In the genomic region with DNA sequence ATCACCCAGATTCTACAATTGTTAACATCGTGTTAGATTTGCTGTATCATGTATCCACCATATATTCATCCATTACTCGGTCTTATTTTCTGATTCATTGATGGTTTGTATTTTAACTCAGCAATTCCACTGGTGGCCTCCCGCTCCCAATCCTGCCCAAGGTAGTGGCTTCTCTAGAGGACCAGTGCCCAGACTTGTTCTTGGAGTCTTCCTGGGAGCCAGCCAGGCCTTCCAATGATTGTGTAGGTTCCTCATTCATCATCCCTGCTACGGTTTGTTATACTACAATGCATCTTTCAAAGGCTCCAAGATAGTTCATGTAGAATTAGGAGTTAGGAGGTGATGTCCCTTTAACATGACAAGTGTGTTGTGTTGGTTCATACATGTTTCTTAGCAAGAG, we compare ENCODE assay signal across 17 cellular contexts.
DNase-seq lines count a peak whose midpoint lies in the region; ATAC-seq and TF ChIP-seq lines count a peak whose summit lies in the region.
"Had no signal": no experiment of that assay in that cellular context is flagged by ENCODE, and none has a peak within 500 bp of the region (broad histone marks: within the 10 kb centered on the region; RNA-seq: fewer than 3 reads in every experiment).

No MANE protein-coding gene starts in this region.

- no peak overlapping the region; the same call in 1 of the 2 replicates for H4K5ac ChIP-seq in IMR-90 (ENCODE audit: low read depth, low read length)

- H3K79me1 ChIP-seq in IMR-90 (ENCODE audit: low read depth in 1 of 2, low read length in 2 of 2), result no peaks in the 10 kb centered on the region

- TF ChIP-seq RAD21 in IMR-90 (IDR thresholded peaks at IDR 0.05; ENCODE audit: low read length), result no peak

- no peak overlapping the region for H2BK15ac ChIP-seq in IMR-90 (ENCODE audit: low read depth, low read length)

- H2AK5ac ChIP-seq in IMR-90 (ENCODE audit: low read depth, low read length), result no peak overlapping the region

- dilution Hi-C loops in IMR-90 (cut with HindIII; ENCODE audit: low sequenced_read_pairs, unreplicated experiment), result no loop called here

- no peak overlapping the region for H2AFZ ChIP-seq in IMR-90 (replicated peaks; ENCODE audit: low read length, poor library complexity)
- H2AFZ ChIP-seq: GM23338 had no signal

- H2BK120ac ChIP-seq in IMR-90 (ENCODE audit: low read depth, low read length), result no peak overlapping the region

- no TSS peak for BruUV-seq in IMR-90 (replicated peaks; lab: Mats Ljungman, UMichigan)

- H2AK9ac ChIP-seq in IMR-90 (replicated peaks; ENCODE audit: low read depth, low read length, poor library complexity), result no peak overlapping the region

- H3K4ac ChIP-seq in IMR-90 (ENCODE audit: low read depth, low read length), result no peak overlapping the region; the same call in 1 of the 2 replicates

- no peak overlapping the region for H2BK5ac ChIP-seq in IMR-90 (ENCODE audit: low read depth, low read length, poor library complexity, severe bottlenecking)

- peak overlapping the region; percentile 23 for H2BK20ac ChIP-seq in IMR-90 (ENCODE audit: low read depth, low read length)

- intact Hi-C loops in IMR-90 (cut with micrococcal nuclease), result no loop called here

- H3K4me3 ChIP-seq in IMR-90 (ENCODE audit: insufficient read depth, low read depth, low read length) (no peak overlapping the region), RWPE2 (ENCODE audit: severe bottlenecking) (no peak overlapping the region), epithelial cell of esophagus (ENCODE audit: low read length) (no peak overlapping the region)
- H3K4me3 ChIP-seq: GM23338 had no signal

- POLR2A ChIA-PET in IMR-90 (lab: Charles Lee; ENCODE audit: unreplicated experiment), result no interaction called here

- no CpG with 5 or more reads among the region's 4 CpGs for WGBS in IMR-90 (ENCODE audit: extremely low coverage in 2 of 2, insufficient read length in 1 of 2), 2 experiments

- CTCF ChIA-PET in IMR-90 (lab: Yijun Ruan, JAX), result no interaction called here

- DNase-seq in IMR-90 (no peak), RWPE2 (ENCODE audit: low spot score) (no peak), epithelial cell of esophagus (ENCODE audit: low read depth) (peak; percentile 91), foreskin keratinocyte (peak; percentile 61 to 82), epidermal melanocyte (ENCODE audit: insufficient read length, low spot score) (no peak), middle frontal gyrus (ENCODE audit: extremely low spot score, low spot score) (no peak)
- DNase-seq: C1 segment of cervical spinal cord; Caco-2; CD4-positive, CD25-positive, alpha-beta regulatory T cell; CD8-positive, alpha-beta T cell; DMS153; DND-41; H9 had no signal

- H4K20me1 ChIP-seq in IMR-90 (ENCODE audit: insufficient read depth, low read length), result no peaks in the 10 kb centered on the region

- H3K14ac ChIP-seq in IMR-90 (replicated peaks; ENCODE audit: low read depth, low read length), result no peak overlapping the region

- no peak overlapping the region for H3K27ac ChIP-seq in IMR-90 (ENCODE audit: insufficient read depth, low read length)
- no peak overlapping the region for H3K27ac ChIP-seq in RWPE2 (ENCODE audit: poor library complexity, severe bottlenecking)
- no peak overlapping the region for H3K27ac ChIP-seq in foreskin keratinocyte

- in situ Hi-C loops in IMR-90 (cut with MboI; ENCODE audit: low sequenced_read_pairs), result no loop called here

- H3K9me3 ChIP-seq in IMR-90 (ENCODE audit: control insufficient read depth, insufficient read depth, low read length) (no peaks in the 10 kb centered on the region), RWPE2 (ENCODE audit: severe bottlenecking) (no peaks in the 10 kb centered on the region)
- H3K9me3 ChIP-seq: Caco-2 had no signal

- H3K27me3 ChIP-seq in IMR-90 (ENCODE audit: control insufficient read depth, insufficient read depth, low read length), result no peaks in the 10 kb centered on the region
- H3K27me3 ChIP-seq in RWPE2 (ENCODE audit: insufficient read depth, poor library complexity, severe bottlenecking), result no peaks in the 10 kb centered on the region
- no peaks in the 10 kb centered on the region for H3K27me3 ChIP-seq in foreskin keratinocyte

- ATAC-seq in IMR-90 (ENCODE audit: low read depth) (no peak), RWPE2 (ENCODE audit: low read depth) (peak; percentile 41; the same call in 1 of the 3 replicates), foreskin keratinocyte (peak; percentile 51), GM21447 (IDR thresholded peaks at IDR 0.05; ENCODE audit: unreplicated experiment) (no peak), HG02938 (IDR thresholded peaks at IDR 0.05; ENCODE audit: unreplicated experiment) (no peak)
- ATAC-seq: CD8-positive, alpha-beta T cell; GM23338; HCT116 had no signal

- H3K36me3 ChIP-seq in IMR-90 (ENCODE audit: control insufficient read depth, insufficient read depth, low read length) (no peaks in the 10 kb centered on the region), RWPE2 (ENCODE audit: low read depth) (no peaks in the 10 kb centered on the region)

- H3K18ac ChIP-seq in IMR-90 (ENCODE audit: low read depth, low read length), result no peak overlapping the region

- no peak overlapping the region for H3K56ac ChIP-seq in IMR-90 (ENCODE audit: extremely low read depth, insufficient read depth, low read length)

- no peak overlapping the region for H4K8ac ChIP-seq in IMR-90 (ENCODE audit: low read depth in 2 of 2, low read length in 2 of 2)

- TF ChIP-seq CTCF in IMR-90 (conservative IDR thresholded peaks at IDR 0.05; ENCODE audit: low read depth, low read length), result no peak
- TF ChIP-seq CTCF in RWPE2 (IDR thresholded peaks at IDR 0.05; ENCODE audit: poor library complexity, severe bottlenecking), result no peak
- TF ChIP-seq CTCF in epithelial cell of esophagus (IDR thresholded peaks at IDR 0.05; ENCODE audit: insufficient read depth, low read depth, low read length, missing control alignments), result no peak
- no peak for TF ChIP-seq CTCF in foreskin keratinocyte (conservative IDR thresholded peaks at IDR 0.05)

- peaks cover 8% of the 10 kb centered on the region for H3K9me1 ChIP-seq in IMR-90 (ENCODE audit: insufficient read depth, low read length)

- no peak overlapping the region for H3K9ac ChIP-seq in IMR-90 (ENCODE audit: low read depth, low read length)

- H3K23ac ChIP-seq in IMR-90 (ENCODE audit: low read depth, low read length), result no peak overlapping the region

- no peak for TF ChIP-seq POLR2A in IMR-90 (IDR thresholded peaks at IDR 0.05; ENCODE audit: low read depth, low read length)

- H4K91ac ChIP-seq in IMR-90 (ENCODE audit: insufficient read depth, low read depth, low read length), result no peak overlapping the region

- H3K4me1 ChIP-seq in IMR-90 (ENCODE audit: control insufficient read depth, insufficient read depth, low read length) (peaks cover 4% of the 10 kb centered on the region), RWPE2 (ENCODE audit: insufficient read depth, poor library complexity, severe bottlenecking) (peaks cover 35% of the 10 kb centered on the region), foreskin keratinocyte (peaks cover 53% of the 10 kb centered on the region)
- H3K4me1 ChIP-seq: Caco-2 had no signal

- no peak overlapping the region for H3K4me2 ChIP-seq in IMR-90 (ENCODE audit: low read depth, low read length)
- H3K4me2 ChIP-seq: GM23338 had no signal

TF ChIP-seq in IMR-90, 13 proteins besides CTCF, POLR2A, EP300 and RAD21:
- TF ChIP-seq SMC3 (IDR thresholded peaks at IDR 0.05; ENCODE audit: low read depth, low read length) (no peak), RCOR1 (IDR thresholded peaks at IDR 0.05; ENCODE audit: insufficient replicate concordance, low read length) (no peak), MAZ (IDR thresholded peaks at IDR 0.05; ENCODE audit: borderline replicate concordance, low read depth, low read length) (no peak), MXI1 (IDR thresholded peaks at IDR 0.05; ENCODE audit: borderline replicate concordance, low read depth, low read length) (no peak), CHD1 (IDR thresholded peaks at IDR 0.05; ENCODE audit: low read depth, low read length) (no peak), FOS (IDR thresholded peaks at IDR 0.05; ENCODE audit: low read depth, low read length) (no peak), CEBPB (IDR thresholded peaks at IDR 0.05; ENCODE audit: low read depth, low read length) (no peak), MAFK (IDR thresholded peaks at IDR 0.05; ENCODE audit: low read depth, low read length) (no peak), NFE2L2 (IDR thresholded peaks at IDR 0.05; ENCODE audit: low read depth, low read length) (no peak), BHLHE40 (IDR thresholded peaks at IDR 0.05; ENCODE audit: low read depth, low read length) (no peak), RFX5 (IDR thresholded peaks at IDR 0.05; ENCODE audit: low read depth, low read length) (no peak)
- TF ChIP-seq, protein P1, sequence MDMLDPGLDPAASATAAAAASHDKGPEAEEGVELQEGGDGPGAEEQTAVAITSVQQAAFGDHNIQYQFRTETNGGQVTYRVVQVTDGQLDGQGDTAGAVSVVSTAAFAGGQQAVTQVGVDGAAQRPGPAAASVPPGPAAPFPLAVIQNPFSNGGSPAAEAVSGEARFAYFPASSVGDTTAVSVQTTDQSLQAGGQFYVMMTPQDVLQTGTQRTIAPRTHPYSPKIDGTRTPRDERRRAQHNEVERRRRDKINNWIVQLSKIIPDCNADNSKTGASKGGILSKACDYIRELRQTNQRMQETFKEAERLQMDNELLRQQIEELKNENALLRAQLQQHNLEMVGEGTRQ (IDR thresholded peaks at IDR 0.05; ENCODE audit: low read depth, low read length), result no peak
- TF ChIP-seq, protein P2, sequence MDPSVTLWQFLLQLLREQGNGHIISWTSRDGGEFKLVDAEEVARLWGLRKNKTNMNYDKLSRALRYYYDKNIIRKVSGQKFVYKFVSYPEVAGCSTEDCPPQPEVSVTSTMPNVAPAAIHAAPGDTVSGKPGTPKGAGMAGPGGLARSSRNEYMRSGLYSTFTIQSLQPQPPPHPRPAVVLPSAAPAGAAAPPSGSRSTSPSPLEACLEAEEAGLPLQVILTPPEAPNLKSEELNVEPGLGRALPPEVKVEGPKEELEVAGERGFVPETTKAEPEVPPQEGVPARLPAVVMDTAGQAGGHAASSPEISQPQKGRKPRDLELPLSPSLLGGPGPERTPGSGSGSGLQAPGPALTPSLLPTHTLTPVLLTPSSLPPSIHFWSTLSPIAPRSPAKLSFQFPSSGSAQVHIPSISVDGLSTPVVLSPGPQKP (IDR thresholded peaks at IDR 0.05; ENCODE audit: borderline replicate concordance, low read depth, low read length), result no peak

Comparison
In these comparisons a context has a peak if more than half of its experiments do, and no peak if none do; other contexts are left out.
1. ATAC-seq: peak in RWPE2 (single experiment) and foreskin keratinocyte (single experiment); none in IMR-90 (single experiment), GM21447 (single experiment) and HG02938 (single experiment).
2. DNase-seq: peak in epithelial cell of esophagus (single experiment) and foreskin keratinocyte (2 of 2); none in IMR-90 (single experiment), RWPE2 (single experiment), epidermal melanocyte (single experiment) and middle frontal gyrus (single experiment).